In genomic region chr4:5030927-5031326, GRCh38 we compare ENCODE assay signal across 38 cellular contexts. TPM values are rescaled to one million over a fixed set of nuclear protein-coding genes. Genes with fewer than 3 reads are reported as not detected.
"Had no signal": no experiment of that assay in that cellular context is flagged by ENCODE, and none has a peak within 500 bp of the region (broad histone marks: within the 10 kb centered on the region; RNA-seq: fewer than 3 reads in every experiment).

No MANE protein-coding gene starts in this region.

- H3K9me3 ChIP-seq: MG63 had no signal

- H3K27me3 ChIP-seq: MG63 had no signal

- H3K36me3 ChIP-seq: MG63 had no signal

- DNase-seq: Karpas-422, Kasumi-1, MG63, MM.1S, MV-4-11, NCI-H1048, NCI-H1092, NCI-H1092 treated with DMSO at 0.1 percent for 48 hours, NCI-H1105, NCI-H1105 treated with DMSO at 0.1 percent for 48 hours, NCI-H1417, NCI-H1417 treated with DMSO at 0.1 percent for 48 hours, NCI-H1436, NCI-H1436 treated with DMSO at 0.1 percent for 48 hours, NCI-H146, NCI-H1694, NCI-H1694 treated with DMSO at 0.1 percent for 48 hours, NCI-H187, NCI-H187 treated with DMSO at 0.1 percent for 48 hours, NCI-H1930, NCI-H2029, NCI-H2029 treated with DMSO at 0.1 percent for 48 hours, NCI-H2081, NCI-H2081 treated with DMSO at 0.1 percent for 48 hours, NCI-H2107, NCI-H2171, NCI-H2171 treated with DMSO at 0.1 percent for 48 hours, NCI-H2227 treated with DMSO at 0.1 percent for 48 hours, NCI-H226, NCI-H345, NCI-H446, NCI-H446 treated with DMSO at 0.1 percent for 48 hours, NCI-H510A, NCI-H510A treated with DMSO at 0.1 percent for 48 hours, NCI-H524 had no signal

- H3K4me3 ChIP-seq: MG63 had no signal

RNA-seq across cellular contexts. Expression of gene CYTL1, which starts 11.7 kb away (rescaled TPM):
- total RNA-seq: LHCN-M2, MCF 10A, NCI-H460 had no signal

RNA-seq across cellular contexts. Expression of gene STK32B, which starts 20.4 kb away (rescaled TPM):
- total RNA-seq: MCF 10A had no signal
